Comparison of ENCODE assay signal across 20 cellular contexts in the genomic region with DNA sequence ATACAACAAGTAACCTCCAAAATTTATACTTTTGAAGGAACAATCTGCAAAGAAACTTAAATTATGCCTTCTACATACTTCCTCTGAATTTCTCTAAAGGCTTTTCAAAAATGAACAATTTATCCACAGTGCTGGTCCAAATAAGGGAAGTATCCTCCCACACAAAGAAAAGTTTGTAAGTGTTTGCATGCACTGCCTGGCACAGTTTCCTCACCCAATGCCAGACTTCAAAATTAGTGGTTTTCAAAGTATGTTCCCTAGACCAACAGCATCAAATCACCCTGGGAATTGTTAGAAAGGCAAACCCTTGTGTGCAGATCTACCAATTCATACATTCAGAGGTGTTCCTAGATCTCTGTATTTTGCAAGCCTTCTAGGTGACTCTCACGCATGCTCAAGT.
DNase-seq lines count a peak whose midpoint lies in the region; TF ChIP-seq lines count a peak whose summit lies in the region.
"Had no signal": no experiment of that assay in that cellular context is flagged by ENCODE, and none has a peak within 500 bp of the region (broad histone marks: within the 10 kb centered on the region; RNA-seq: fewer than 3 reads in every experiment).

No MANE protein-coding gene starts in this region.

- TF ChIP-seq POLR2A in NB4 (IDR thresholded peaks at IDR 0.05; ENCODE audit: extremely low read depth, insufficient read length) (no peak), Peyer's patch (IDR thresholded peaks at IDR 0.05) (no peak)

- H3K9me3 ChIP-seq in Peyer's patch, result no peaks in the 10 kb centered on the region
- H3K9me3 ChIP-seq: BE2C, MG63 had no signal

- no peaks in the 10 kb centered on the region for H3K4me1 ChIP-seq in Peyer's patch

- DNase-seq in SKM-1 treated with dmso at 0.1 percent for 144 hours (lab: John Stamatoyannopoulos, UW; ENCODE audit: unreplicated experiment), result peak; percentile 52
- DNase-seq in SKM-1 (lab: John Stamatoyannopoulos, UW; ENCODE audit: unreplicated experiment), result no peak
- DNase-seq in NB4 (ENCODE audit: low read depth), result peak; percentile 82
- peak; percentile 14 for DNase-seq in fibroblast of gingiva (ENCODE audit: low read depth)
- no peak for DNase-seq in NCI-H146 (lab: John Stamatoyannopoulos, UW)
- DNase-seq in stimulated activated naive CD4-positive, alpha-beta T cell treated with Interleukin-2 at 50 U/mL for 16 hours (lab: John Stamatoyannopoulos, UW), result no peak
- DNase-seq in NCI-H82 (lab: John Stamatoyannopoulos, UW), result no peak
- DNase-seq in Peyer's patch, result no peak
- DNase-seq: BE2C; CD8-positive, alpha-beta T cell; MG63; NCI-H1417; NCI-H2029; NCI-H2171; NCI-H446; NCI-H69; PC-9; T-cell had no signal

- H3K27me3 ChIP-seq in Peyer's patch, result no peaks in the 10 kb centered on the region
- H3K27me3 ChIP-seq: BE2C had no signal

- TF ChIP-seq CTCF in NB4 (IDR thresholded peaks at IDR 0.05; ENCODE audit: low read depth, low read length), result no peak
- TF ChIP-seq CTCF in Peyer's patch (IDR thresholded peaks at IDR 0.05), result no peak

- H3K36me3 ChIP-seq in Peyer's patch, result no peaks in the 10 kb centered on the region
- H3K36me3 ChIP-seq: BE2C, MG63 had no signal

- no peak overlapping the region for H3K27ac ChIP-seq in Peyer's patch
- H3K27ac ChIP-seq: 22Rv1, KMS-11, PC-9 had no signal

- H3K4me3 ChIP-seq in NB4 (ENCODE audit: low read depth, low read length), result no peak overlapping the region
- no peak overlapping the region for H3K4me3 ChIP-seq in Peyer's patch
- H3K4me3 ChIP-seq: MG63, PC-9 had no signal

Comparison
In these comparisons a context has a peak if more than half of its experiments do, and no peak if none do; other contexts are left out.
1. DNase-seq: peak in SKM-1 treated with dmso at 0.1 percent for 144 hours (single experiment), NB4 (single experiment) and fibroblast of gingiva (single experiment); none in SKM-1 (single experiment), NCI-H146 (single experiment), stimulated activated naive CD4-positive, alpha-beta T cell treated with Interleukin-2 at 50 U/mL for 16 hours (single experiment), NCI-H82 (single experiment) and Peyer's patch (0 of 3).